26 cellular contexts compared by ENCODE assay signal in genomic region chr2:20647211-20647610, GRCh38. TPM values are rescaled to one million over a fixed set of nuclear protein-coding genes. Genes with fewer than 3 reads are reported as not detected.
"Had no signal": no experiment of that assay in that cellular context is flagged by ENCODE, and none has a peak within 500 bp of the region (broad histone marks: within the 10 kb centered on the region; RNA-seq: fewer than 3 reads in every experiment).

No MANE protein-coding gene starts in this region.

- H3K27me3 ChIP-seq: brain microvascular endothelial cell, foreskin keratinocyte, ovary, right lobe of liver, tibial nerve had no signal

- ATAC-seq: foreskin keratinocyte; left cardiac atrium; right lobe of liver; stimulated activated memory B cell treated with anti-CD40 and anti-IgM and Interleukin-4, amounts not matched to agents 10 μg/mL and 1 μg/mL and 100 μg/mL, for 72 hours; stimulated activated naive CD8-positive, alpha-beta T cell treated with anti-CD3 and anti-CD28 coated beads, Interleukin-15, amount 100 ng/mL, for 72 hours; T-helper 17 cell had no signal

- DNase-seq: activated CD4-positive, alpha-beta memory T cell treated with anti-CD3 and anti-CD28 coated beads, Interleukin-2, amount 10 ng/mL, durations not matched to agents 7 days and 5 days; activated CD4-positive, alpha-beta T cell treated with anti-CD3 and anti-CD28 coated beads, Interleukin-2, amount 10 ng/mL, durations not matched to agents 24 days and 14 days; activated CD4-positive, CD25-positive, alpha-beta regulatory T cell treated with anti-CD3 and anti-CD28 coated beads, Interleukin-2, amount 50 U/mL, for 72 hours; activated CD8-positive, alpha-beta memory T cell treated with anti-CD3 and anti-CD28 coated beads, Interleukin-2, amount 50 U/mL, for 48 hours; activated gamma-delta T cell; activated naive CD4-positive, alpha-beta T cell treated with anti-CD3 and anti-CD28 coated beads, Interleukin-2, amount 10 ng/mL, durations not matched to agents 7 days and 5 days; activated naive CD8-positive, alpha-beta T cell treated with anti-CD3 and anti-CD28 coated beads, Interleukin-2, amount 10 ng/mL, durations not matched to agents 7 days and 5 days; activated T-cell treated with anti-CD3 and anti-CD28 coated beads, Interleukin-2, amount 50 U/mL, for 24 hours; brain microvascular endothelial cell; foreskin keratinocyte; hippocampal formation; left cardiac atrium; mammary epithelial cell; nephron progenitor cell; ovary; small intestine; stimulated activated CD4-positive, alpha-beta T cell treated with anti-CD3 and anti-CD28 coated beads, Interleukin-1b, Interleukin-23, amount 100 ng/mL, for 48 hours; stimulated activated CD4-positive, alpha-beta T cell treated with anti-CD3 and anti-CD28 coated beads, Interleukin-4, amount 100 ng/mL, for 4 hours; stimulated activated CD8-positive, alpha-beta memory T cell treated with anti-CD3 and anti-CD28 coated beads, Interleukin-4, amount 100 ng/mL, for 48 hours; stimulated activated naive CD8-positive, alpha-beta T cell treated with anti-CD3 and anti-CD28 coated beads, Interleukin-15, amount 100 ng/mL, for 72 hours; T-helper 17 cell had no signal

- H3K4me3 Mint-ChIP-seq: activated CD4-positive, alpha-beta memory T cell treated with anti-CD3 and anti-CD28 coated beads, Interleukin-2, amount 10 ng/mL, durations not matched to agents 7 days and 5 days; activated CD4-positive, alpha-beta T cell treated with anti-CD3 and anti-CD28 coated beads, Interleukin-2, amount 10 ng/mL, durations not matched to agents 24 days and 14 days; activated naive CD4-positive, alpha-beta T cell treated with anti-CD3 and anti-CD28 coated beads, Interleukin-2, amount 10 ng/mL, durations not matched to agents 7 days and 5 days; activated naive CD8-positive, alpha-beta T cell treated with anti-CD3 and anti-CD28 coated beads, Interleukin-2, amount 10 ng/mL, durations not matched to agents 7 days and 5 days; activated T-cell treated with anti-CD3 and anti-CD28 coated beads, Interleukin-2, amount 50 U/mL, for 24 hours; stimulated activated memory B cell treated with anti-CD40 and anti-IgM and Interleukin-4, amounts not matched to agents 10 μg/mL and 1 μg/mL and 100 μg/mL, for 72 hours; stimulated activated naive CD8-positive, alpha-beta T cell treated with anti-CD3 and anti-CD28 coated beads, Interleukin-15, amount 100 ng/mL, for 72 hours; T-helper 17 cell had no signal

- H3K9me3 Mint-ChIP-seq: activated CD4-positive, alpha-beta memory T cell treated with anti-CD3 and anti-CD28 coated beads, Interleukin-2, amount 10 ng/mL, durations not matched to agents 7 days and 5 days; activated CD4-positive, alpha-beta T cell treated with anti-CD3 and anti-CD28 coated beads, Interleukin-2, amount 10 ng/mL, durations not matched to agents 24 days and 14 days; activated naive CD4-positive, alpha-beta T cell treated with anti-CD3 and anti-CD28 coated beads, Interleukin-2, amount 10 ng/mL, durations not matched to agents 7 days and 5 days; activated naive CD8-positive, alpha-beta T cell treated with anti-CD3 and anti-CD28 coated beads, Interleukin-2, amount 10 ng/mL, durations not matched to agents 7 days and 5 days; activated T-cell treated with anti-CD3 and anti-CD28 coated beads, Interleukin-2, amount 50 U/mL, for 24 hours; nephron progenitor cell; stimulated activated memory B cell treated with anti-CD40 and anti-IgM and Interleukin-4, amounts not matched to agents 10 μg/mL and 1 μg/mL and 100 μg/mL, for 72 hours; stimulated activated naive CD8-positive, alpha-beta T cell treated with anti-CD3 and anti-CD28 coated beads, Interleukin-15, amount 100 ng/mL, for 72 hours had no signal

- H3K4me3 ChIP-seq: ovary, right lobe of liver, tibial nerve had no signal

- H3K27ac Mint-ChIP-seq: activated CD4-positive, alpha-beta memory T cell treated with anti-CD3 and anti-CD28 coated beads, Interleukin-2, amount 10 ng/mL, durations not matched to agents 7 days and 5 days; activated CD4-positive, alpha-beta T cell treated with anti-CD3 and anti-CD28 coated beads, Interleukin-2, amount 10 ng/mL, durations not matched to agents 24 days and 14 days; activated naive CD4-positive, alpha-beta T cell treated with anti-CD3 and anti-CD28 coated beads, Interleukin-2, amount 10 ng/mL, durations not matched to agents 7 days and 5 days; activated T-cell treated with anti-CD3 and anti-CD28 coated beads, Interleukin-2, amount 50 U/mL, for 24 hours; progenitor cell of endocrine pancreas; stimulated activated memory B cell treated with anti-CD40 and anti-IgM and Interleukin-4, amounts not matched to agents 10 μg/mL and 1 μg/mL and 100 μg/mL, for 72 hours; stimulated activated naive CD8-positive, alpha-beta T cell treated with anti-CD3 and anti-CD28 coated beads, Interleukin-15, amount 100 ng/mL, for 72 hours; T-helper 17 cell had no signal

- H3K27me3 Mint-ChIP-seq: activated CD4-positive, alpha-beta memory T cell treated with anti-CD3 and anti-CD28 coated beads, Interleukin-2, amount 10 ng/mL, durations not matched to agents 7 days and 5 days; activated CD4-positive, alpha-beta T cell treated with anti-CD3 and anti-CD28 coated beads, Interleukin-2, amount 10 ng/mL, durations not matched to agents 24 days and 14 days; activated naive CD8-positive, alpha-beta T cell treated with anti-CD3 and anti-CD28 coated beads, Interleukin-2, amount 10 ng/mL, durations not matched to agents 7 days and 5 days; activated T-cell treated with anti-CD3 and anti-CD28 coated beads, Interleukin-2, amount 50 U/mL, for 24 hours; stimulated activated memory B cell treated with anti-CD40 and anti-IgM and Interleukin-4, amounts not matched to agents 10 μg/mL and 1 μg/mL and 100 μg/mL, for 72 hours; stimulated activated naive CD8-positive, alpha-beta T cell treated with anti-CD3 and anti-CD28 coated beads, Interleukin-15, amount 100 ng/mL, for 72 hours; T-helper 17 cell had no signal

- H3K36me3 ChIP-seq: brain microvascular endothelial cell, ovary had no signal

- H3K27ac ChIP-seq: brain microvascular endothelial cell, foreskin keratinocyte, ovary, right lobe of liver, tibial nerve had no signal

- H3K9me3 ChIP-seq: ovary, right lobe of liver, tibial nerve had no signal

RNA-seq across cellular contexts. Expression of gene GDF7, which starts 19.7 kb away (rescaled TPM):
- total RNA-seq: activated CD4-positive, alpha-beta memory T cell treated with anti-CD3 and anti-CD28 coated beads, Interleukin-2, amount 10 ng/mL, durations not matched to agents 7 days and 5 days; activated naive CD8-positive, alpha-beta T cell treated with anti-CD3 and anti-CD28 coated beads, Interleukin-2, amount 10 ng/mL, durations not matched to agents 7 days and 5 days; foreskin keratinocyte had no signal
- polyA plus RNA-seq: foreskin keratinocyte, keratinocyte, mammary epithelial cell had no signal
